14 cellular contexts compared by ENCODE assay signal in genomic region chr17:66650490-66650877, GRCh38.
"Had no signal": no experiment of that assay in that cellular context is flagged by ENCODE, and none has a peak within 500 bp of the region (broad histone marks: within the 10 kb centered on the region; RNA-seq: fewer than 3 reads in every experiment).

No MANE protein-coding gene starts in this region.

- H3K4me3 ChIP-seq: sigmoid colon, SJSA1, upper lobe of right lung had no signal

- H3K4me1 ChIP-seq: SJSA1, upper lobe of right lung had no signal

- H3K27ac ChIP-seq: SJSA1, upper lobe of right lung had no signal

- H3K27me3 ChIP-seq: sigmoid colon, SJSA1, upper lobe of right lung had no signal

- H3K4me1 Mint-ChIP-seq: nephron progenitor cell; stimulated activated memory B cell treated with anti-CD40 and anti-IgM and Interleukin-4, amounts not matched to agents 10 μg/mL and 1 μg/mL and 100 μg/mL, for 72 hours had no signal

- H3K27ac Mint-ChIP-seq: activated naive CD4-positive, alpha-beta T cell treated with anti-CD3 and anti-CD28 coated beads, Interleukin-2, amount 10 ng/mL, durations not matched to agents 7 days and 5 days; nephron progenitor cell; stimulated activated memory B cell treated with anti-CD40 and anti-IgM and Interleukin-4, amounts not matched to agents 10 μg/mL and 1 μg/mL and 100 μg/mL, for 72 hours had no signal

- DNase-seq: activated CD4-positive, alpha-beta memory T cell treated with anti-CD3 and anti-CD28 coated beads for 36 hours; activated effector memory CD4-positive, alpha-beta T cell treated with Interleukin-2 at 50 U/mL for 16 hours; activated naive CD4-positive, alpha-beta T cell treated with anti-CD3 and anti-CD28 coated beads, Interleukin-2, amount 10 ng/mL, durations not matched to agents 7 days and 5 days; amniotic stem cell; dermis blood vessel endothelial cell; left cardiac atrium; nephron progenitor cell; occipital lobe; posterior cingulate gyrus; sigmoid colon; stimulated activated CD4-positive, alpha-beta T cell treated with anti-CD3 and anti-CD28 coated beads, Interleukin-4, amount 100 ng/mL, for 24 hours; upper lobe of right lung had no signal

- H3K9me3 Mint-ChIP-seq: activated CD4-positive, alpha-beta memory T cell treated with anti-CD3 and anti-CD28 coated beads for 36 hours; activated naive CD4-positive, alpha-beta T cell treated with anti-CD3 and anti-CD28 coated beads, Interleukin-2, amount 10 ng/mL, durations not matched to agents 7 days and 5 days; nephron progenitor cell; stimulated activated memory B cell treated with anti-CD40 and anti-IgM and Interleukin-4, amounts not matched to agents 10 μg/mL and 1 μg/mL and 100 μg/mL, for 72 hours had no signal

- ATAC-seq: left cardiac atrium; stimulated activated memory B cell treated with anti-CD40 and anti-IgM and Interleukin-4, amounts not matched to agents 10 μg/mL and 1 μg/mL and 100 μg/mL, for 72 hours; upper lobe of right lung had no signal

- H3K9me3 ChIP-seq: sigmoid colon, SJSA1, upper lobe of right lung had no signal

- H3K4me3 Mint-ChIP-seq: activated CD4-positive, alpha-beta memory T cell treated with anti-CD3 and anti-CD28 coated beads for 36 hours; activated naive CD4-positive, alpha-beta T cell treated with anti-CD3 and anti-CD28 coated beads, Interleukin-2, amount 10 ng/mL, durations not matched to agents 7 days and 5 days; nephron progenitor cell; stimulated activated memory B cell treated with anti-CD40 and anti-IgM and Interleukin-4, amounts not matched to agents 10 μg/mL and 1 μg/mL and 100 μg/mL, for 72 hours had no signal

- H3K27me3 Mint-ChIP-seq: activated CD4-positive, alpha-beta memory T cell treated with anti-CD3 and anti-CD28 coated beads for 36 hours; activated naive CD4-positive, alpha-beta T cell treated with anti-CD3 and anti-CD28 coated beads, Interleukin-2, amount 10 ng/mL, durations not matched to agents 7 days and 5 days; stimulated activated memory B cell treated with anti-CD40 and anti-IgM and Interleukin-4, amounts not matched to agents 10 μg/mL and 1 μg/mL and 100 μg/mL, for 72 hours had no signal

- H3K36me3 Mint-ChIP-seq: stimulated activated memory B cell treated with anti-CD40 and anti-IgM and Interleukin-4, amounts not matched to agents 10 μg/mL and 1 μg/mL and 100 μg/mL, for 72 hours had no signal
